ENCODE assay signal across 8 cellular contexts in genomic region chr1:9718006-9718680, GRCh38.
DNase-seq lines count a peak whose midpoint lies in the region; ATAC-seq, FAIRE-seq and TF ChIP-seq lines count a peak whose summit lies in the region.
"Had no signal": no experiment of that assay in that cellular context is flagged by ENCODE, and none has a peak within 500 bp of the region (broad histone marks: within the 10 kb centered on the region; RNA-seq: fewer than 3 reads in every experiment).

No MANE protein-coding gene starts in this region.

- peak overlapping the region; percentile 45; the same call in 1 of the 2 replicates for H3K4me2 ChIP-seq in GM12878 (ENCODE audit: control insufficient read depth, insufficient read depth)
- H3K4me2 ChIP-seq: SK-N-SH had no signal

- RAD21 ChIA-PET in GM12878 (lab: Charles Lee; ENCODE audit: unreplicated experiment) = no interaction called here

- no peak for FAIRE-seq in GM12878 (lab: Jason Lieb, UNC)

- H3K79me2 ChIP-seq in GM12878 (ENCODE audit: control insufficient read depth, insufficient read depth, low read length) = no peaks in the 10 kb centered on the region; the same call in 1 of the 2 replicates

- TF ChIP-seq CTCF in GM12872 (IDR thresholded peaks at IDR 0.05; ENCODE audit: insufficient read depth, low read depth, low read length) (peak; percentile 0; the same call in 1 of the 3 replicates), GM12878 (IDR thresholded peaks at IDR 0.05 in 2 of 3, conservative IDR thresholded peaks at IDR 0.05 in 1 of 3; ENCODE audit: control insufficient read depth in 2 of 3, extremely low read depth in 1 of 3, insufficient read depth in 1 of 3, low read depth in 3 of 3, low read length in 3 of 3) (no peak), ovary (IDR thresholded peaks at IDR 0.05) (no peak), GM13976 (IDR thresholded peaks at IDR 0.05; ENCODE audit: borderline replicate concordance, control extremely low read depth, extremely low read depth, insufficient read depth, missing control alignments) (no peak), brain microvascular endothelial cell (IDR thresholded peaks at IDR 0.05; ENCODE audit: low read depth, low read length, missing control alignments) (no peak)

- ATAC-seq in GM12878 = no peak

- no peak overlapping the region for H2AFZ ChIP-seq in GM12878 (ENCODE audit: control insufficient read depth, low read depth, low read length)

- TSS peak; percentile 6 for BruUV-seq in GM12878 (replicated peaks; lab: Mats Ljungman, UMichigan)

- CTCF ChIA-PET in GM12878 (lab: Yijun Ruan, JAX) = interaction anchor here (1.0 to 2.0 kb wide), 3 partner anchors 90 to 103 kb away, joined by 5 to 10 read pairs (median 5); no protein-coding TSS in a partner anchor

- no peak for DNase-seq in GM12878 (ENCODE audit: low read depth, low spot score)
- DNase-seq in ovary = no peak
- DNase-seq in GM13976 (ENCODE audit: low spot score) = no peak
- no peak for DNase-seq in brain microvascular endothelial cell
- DNase-seq in retina = no peak

- intact Hi-C loops in GM12878 (cut with micrococcal nuclease; ENCODE audit: unreplicated experiment) = no loop called here
- intact Hi-C loops in ovary (cut with DNase I) = no loop called here

- in situ Hi-C loops in GM12878 (cut with MboI) (no loop called here), GM13976 (cut with MboI; ENCODE audit: low sequenced_read_pairs, unreplicated experiment) (no loop called here), brain microvascular endothelial cell (cut with HindIII; ENCODE audit: low pct_ligation_motif_present, low sequenced_read_pairs) (no loop called here)

- SMC1A ChIA-PET in GM12878 (lab: Charles Lee; ENCODE audit: uncharacterized antibody, unreplicated experiment) = no interaction called here

- H3K9ac ChIP-seq in HUES64 (ENCODE audit: low read depth, low read length) = no peak overlapping the region; the same call in 1 of the 2 replicates
- H3K9ac ChIP-seq in GM12878 (ENCODE audit: control insufficient read depth, insufficient read depth, low read length) = no peak overlapping the region
- H3K9ac ChIP-seq: SK-N-SH had no signal

- no peak; the same call in 1 of the 2 replicates for TF ChIP-seq POLR2A in GM12878 (IDR thresholded peaks at IDR 0.05; ENCODE audit: low read depth, low read length)
- TF ChIP-seq POLR2A in ovary (IDR thresholded peaks at IDR 0.05) = no peak

- H3K27me3 ChIP-seq in HUES64 (ENCODE audit: insufficient read depth, low read length) (no peaks in the 10 kb centered on the region), GM12878 (replicated peaks in 1 of 2; ENCODE audit: control insufficient read depth in 2 of 2, insufficient read depth in 2 of 2, low read length in 1 of 2) (no peaks in the 10 kb centered on the region), ovary (no peaks in the 10 kb centered on the region), brain microvascular endothelial cell (replicated peaks) (no peaks in the 10 kb centered on the region)

- H4K20me1 ChIP-seq in GM12878 (ENCODE audit: control insufficient read depth, insufficient read depth) = no peaks in the 10 kb centered on the region; the same call in 1 of the 2 replicates

- peaks cover 26% of the 10 kb centered on the region for H3K4me1 ChIP-seq in HUES64 (ENCODE audit: insufficient read depth, low read length)
- peaks cover 23% of the 10 kb centered on the region for H3K4me1 ChIP-seq in GM12878 (ENCODE audit: control insufficient read depth, insufficient read depth, low read length)
- peaks cover 10% of the 10 kb centered on the region for H3K4me1 ChIP-seq in ovary (ENCODE audit: insufficient read depth)

- H3K4me3 ChIP-seq in HUES64 (ENCODE audit: low read length) (no peak overlapping the region), GM12878 (no peak overlapping the region), ovary (no peak overlapping the region), brain microvascular endothelial cell (ENCODE audit: low read depth, low read length) (no peak overlapping the region)

- 90% methylated on average over 10 of the region's 10 CpGs for WGBS in HUES64
- WGBS in GM12878 (ENCODE audit: insufficient coverage, insufficient replicate concordance, low lambda C conversion rate, missing lambda C conversion rate) = 67% methylated on average over 10 of the region's 10 CpGs
- 79 to 89% (median 85%) methylated on average over 10 of the region's 10 CpGs for WGBS in ovary, 3 donors

- no peak for TF ChIP-seq RAD21 in GM12878 (IDR thresholded peaks at IDR 0.05; ENCODE audit: insufficient read depth, low read depth, low read length)

- H3K9me3 ChIP-seq in HUES64 (ENCODE audit: insufficient read depth, low read depth, low read length) = 0 out of 2 replicates have a peak, but pooled peaks cover 5% of the 10 kb centered on the region
- no peaks in the 10 kb centered on the region; the same call in 2 of the 3 replicates for H3K9me3 ChIP-seq in GM12878 (replicated peaks; ENCODE audit: control insufficient read depth, insufficient read depth, low read length)
- H3K9me3 ChIP-seq in ovary = no peaks in the 10 kb centered on the region
- H3K9me3 ChIP-seq: SK-N-SH had no signal

- H3K27ac ChIP-seq in HUES64 (ENCODE audit: low read depth, low read length) = peak overlapping the region; percentile 46
- peak overlapping the region; percentile 71 for H3K27ac ChIP-seq in GM12878 (ENCODE audit: control insufficient read depth, insufficient read depth)
- peak overlapping the region; percentile 79 to 88 for H3K27ac ChIP-seq in ovary
- no peak overlapping the region for H3K27ac ChIP-seq in brain microvascular endothelial cell

- TF ChIP-seq EP300 in GM12878 (IDR thresholded peaks at IDR 0.05; ENCODE audit: borderline replicate concordance in 1 of 2, control insufficient read depth in 1 of 2, low read depth in 2 of 2, low read length in 2 of 2) (no peak), ovary (IDR thresholded peaks at IDR 0.05) (no peak)

- H3K36me3 ChIP-seq in HUES64 (ENCODE audit: insufficient read depth, low read length) (peaks cover 9% of the 10 kb centered on the region), GM12878 (ENCODE audit: control insufficient read depth in 2 of 2, insufficient read depth in 2 of 2, low read length in 1 of 2) (peaks cover 19 to 77% of the 10 kb centered on the region in 2 experiments), ovary (no peaks in the 10 kb centered on the region), brain microvascular endothelial cell (replicated peaks) (peaks cover 19% of the 10 kb centered on the region)

- POLR2A ChIA-PET in GM12878 (lab: Charles Lee) = interaction anchor here (1.0 kb wide), 1 partner anchor 102 kb away, joined by 4 read pairs; no protein-coding TSS in a partner anchor

TF ChIP-seq in GM12878, 131 proteins besides CTCF, POLR2A, EP300 and RAD21:
- TF ChIP-seq BACH1 (IDR thresholded peaks at IDR 0.05; ENCODE audit: borderline replicate concordance) (0 out of 2 replicates have a peak, but pooled peaks have one; percentile 6), BHLHE40 (IDR thresholded peaks at IDR 0.05; ENCODE audit: borderline replicate concordance in 1 of 2, low read depth in 2 of 2, low read length in 1 of 2) (no peak)
